Comparison of ENCODE assay signal across 18 cellular contexts in the genomic region with DNA sequence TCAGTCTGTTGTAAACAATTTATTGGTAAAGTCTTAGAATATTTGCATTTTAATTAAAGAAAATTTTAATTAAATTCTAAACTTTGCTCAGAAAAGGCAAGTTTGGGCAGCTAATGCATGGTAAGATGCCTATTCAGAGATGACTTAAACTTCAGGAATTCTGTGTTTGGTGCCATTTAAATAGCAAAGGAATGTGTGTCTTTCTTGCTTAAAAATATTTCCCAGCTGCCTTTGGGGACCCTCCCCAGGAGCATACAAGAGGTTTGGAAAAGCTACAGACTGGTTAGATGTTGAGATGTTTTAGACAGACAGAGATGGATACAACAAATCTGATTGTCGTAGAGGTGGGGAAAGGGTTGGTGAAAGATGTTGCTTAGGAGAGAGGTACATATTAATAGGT. TPM values are rescaled to one million over a fixed set of nuclear protein-coding genes. Genes with fewer than 3 reads are reported as not detected.
A peak's percentile ranks its signal among the peaks of the same experiment; 100 is the strongest.
DNase-seq lines count a peak whose midpoint lies in the region; TF ChIP-seq lines count a peak whose summit lies in the region.
"Had no signal": no experiment of that assay in that cellular context is flagged by ENCODE, and none has a peak within 500 bp of the region (broad histone marks: within the 10 kb centered on the region; RNA-seq: fewer than 3 reads in every experiment).

No MANE protein-coding gene starts in this region.

- H2AFZ ChIP-seq in OCI-LY7 (ENCODE audit: low read length) (no peak overlapping the region), smooth muscle cell (ENCODE audit: low read depth) (no peak overlapping the region)

- WGBS in smooth muscle cell (ENCODE audit: low lambda C conversion rate), result 80% methylated on average over 1 of the region's 1 CpG
- WGBS in lower leg skin, 2 donors, result 81% methylated on average over 1 of the region's 1 CpG

- no peaks in the 10 kb centered on the region for H3F3A ChIP-seq in smooth muscle cell (ENCODE audit: low read depth)

- H3K9me3 ChIP-seq in OCI-LY7 (ENCODE audit: low read length), result peaks cover 8% of the 10 kb centered on the region; the same call in 1 of the 2 replicates
- no peaks in the 10 kb centered on the region for H3K9me3 ChIP-seq in smooth muscle cell (replicated peaks; ENCODE audit: low read depth)
- H3K9me3 ChIP-seq: BE2C had no signal

- H3K27ac ChIP-seq in OCI-LY7 (ENCODE audit: low read depth, low read length, poor library complexity, severe bottlenecking), result peak overlapping the region; percentile 96
- no peak overlapping the region for H3K27ac ChIP-seq in smooth muscle cell (ENCODE audit: low read depth)

- no peak for TF ChIP-seq POLR2A in lower leg skin (IDR thresholded peaks at IDR 0.05)

- peak; percentile 46 for DNase-seq in GM03348 (ENCODE audit: low spot score)
- no peak for DNase-seq in OCI-LY7 (ENCODE audit: low spot score)
- peak; percentile 2 to 3 for DNase-seq in cardiac fibroblast (ENCODE audit: low read depth in 2 of 2)
- no peak for DNase-seq in smooth muscle cell (lab: John Stamatoyannopoulos, UW; ENCODE audit: unreplicated experiment)
- no peak for DNase-seq in stimulated activated CD4-positive, alpha-beta T cell treated with anti-CD3 and anti-CD28 coated beads, Interleukin-4, amount 100 ng/mL, for 1 hour
- DNase-seq in KG1 (lab: John Stamatoyannopoulos, UW), result no peak
- DNase-seq in lower leg skin (ENCODE audit: low spot score in 2 of 2), result no peak
- DNase-seq: ACHN; BE2C; CD4-positive, alpha-beta T cell; KBM-7; MM.1S; NCI-H1930; NCI-H446; NCI-H69; OCI-M1; RPMI8226; SIG-M5 had no signal

- H3K36me3 ChIP-seq in OCI-LY7 (ENCODE audit: insufficient read depth, low read length) (peaks cover 29% of the 10 kb centered on the region), smooth muscle cell (ENCODE audit: low read depth) (no peaks in the 10 kb centered on the region)
- H3K36me3 ChIP-seq: BE2C had no signal

- no TSS peak for BruUV-seq in OCI-LY7 (replicated peaks; lab: Mats Ljungman, UMichigan)

- H3K27me3 ChIP-seq in smooth muscle cell (ENCODE audit: low read depth), result no peaks in the 10 kb centered on the region
- H3K27me3 ChIP-seq: BE2C had no signal

- H4K20me1 ChIP-seq in OCI-LY7 (ENCODE audit: insufficient read depth, low read length) (no peaks in the 10 kb centered on the region), smooth muscle cell (ENCODE audit: low read depth) (no peaks in the 10 kb centered on the region)

- peaks cover 96% of the 10 kb centered on the region for H3K79me2 ChIP-seq in OCI-LY7 (ENCODE audit: insufficient read depth, low read depth, low read length)
- H3K79me2 ChIP-seq in smooth muscle cell (ENCODE audit: low read depth), result no peaks in the 10 kb centered on the region

- CTCF ChIA-PET in OCI-LY7 (lab: Charles Lee; ENCODE audit: unreplicated experiment), result no interaction called here

- H3K4me2 ChIP-seq in OCI-LY7 (ENCODE audit: low read length), result peak overlapping the region; percentile 85
- peak overlapping the region; percentile 8 for H3K4me2 ChIP-seq in smooth muscle cell

- H3K9ac ChIP-seq in smooth muscle cell (ENCODE audit: low read depth), result no peak overlapping the region

- H3K9me2 ChIP-seq in OCI-LY7 (ENCODE audit: insufficient read depth, low read length), result no peaks in the 10 kb centered on the region

- no peak for TF ChIP-seq CTCF in OCI-LY7 (conservative IDR thresholded peaks at IDR 0.05; ENCODE audit: low read length)
- no peak for TF ChIP-seq CTCF in cardiac fibroblast (IDR thresholded peaks at IDR 0.05; ENCODE audit: low read depth, low read length)
- no peak for TF ChIP-seq CTCF in smooth muscle cell (IDR thresholded peaks at IDR 0.05; ENCODE audit: borderline replicate concordance, insufficient read depth, poor library complexity, severe bottlenecking)
- no peak for TF ChIP-seq CTCF in lower leg skin (IDR thresholded peaks at IDR 0.05)

- H3K4me1 ChIP-seq in OCI-LY7 (ENCODE audit: insufficient read depth, low read length, poor library complexity, severe bottlenecking) (peaks cover 86% of the 10 kb centered on the region), smooth muscle cell (ENCODE audit: low read depth) (no peaks in the 10 kb centered on the region)
- H3K4me1 ChIP-seq: BE2C had no signal

- intact Hi-C loops in OCI-LY7 (cut with micrococcal nuclease; ENCODE audit: unreplicated experiment) (loop anchor here (1.0 kb wide), 1 partner anchor 73 kb away; no protein-coding TSS in a partner anchor), lower leg skin (cut with DNase I; ENCODE audit: low total_unique reads) (no loop called here)

- H3K4me3 ChIP-seq in OCI-LY7 (ENCODE audit: low read depth, low read length, poor library complexity, severe bottlenecking), result peak overlapping the region; percentile 49
- no peak overlapping the region for H3K4me3 ChIP-seq in cardiac fibroblast (replicated peaks in 1 of 2; ENCODE audit: low read depth in 2 of 2, low read length in 2 of 2)
- H3K4me3 ChIP-seq in smooth muscle cell, result no peak overlapping the region
- H3K4me3 ChIP-seq in lower leg skin (ENCODE audit: low read depth, poor library complexity, severe bottlenecking), result no peak overlapping the region

- POLR2A ChIA-PET in OCI-LY7 (lab: Charles Lee), result interaction anchor here (0.5 to 9.5 kb wide), 9 partner anchors 13 to 981 kb away, joined by 3 to 163 read pairs (median 4); a partner anchor contains a TSS

RNA-seq across cellular contexts. Expression of a gene that starts 36.5 kb away (rescaled TPM):
- total RNA-seq in OCI-LY7 (2014; rRNA removed; shearing (Covaris generic)), result 74.1 and 102 TPM in 2 replicates
- total RNA-seq in OCI-LY7 (2022), result 106 and 127 TPM in 2 replicates
- total RNA-seq in smooth muscle cell, result 3.6 and 3.7 TPM in 2 replicates
- polyA plus RNA-seq in smooth muscle cell, result 0.57 and 2.1 TPM in 2 replicates
- 1 to 10 TPM; 1.1 to 6.4 (median 2.5) TPM for total RNA-seq in lower leg skin

Comparison
In these comparisons a context has a peak if more than half of its experiments do, and no peak if none do; other contexts are left out.
1. DNase-seq: peak in GM03348 (single experiment) and cardiac fibroblast (2 of 2); none in OCI-LY7 (single experiment), smooth muscle cell (single experiment), stimulated activated CD4-positive, alpha-beta T cell treated with anti-CD3 and anti-CD28 coated beads, Interleukin-4, amount 100 ng/mL, for 1 hour (single experiment), KG1 (single experiment) and lower leg skin (0 of 2).
2. RNA of a gene that starts 36.5 kb away (total RNA-seq): 74.1 to 127 TPM in OCI-LY7; 3.6 to 3.7 TPM in smooth muscle cell and 1.1 to 6.4 TPM in lower leg skin; every median in the first group is over 10 times any median in the second.